In genomic region chr7:14279065-14279871, GRCh38 we compare ENCODE assay signal across 8 cellular contexts.
DNase-seq lines count a peak whose midpoint lies in the region; ATAC-seq and TF ChIP-seq lines count a peak whose summit lies in the region.
"Not testable (repeated sequence)": the region's sequence is repeated elsewhere in the genome, so short reads cannot be mapped to it uniquely, and the experiment has no call there.

No MANE protein-coding gene starts in this region.

- H3K23ac ChIP-seq in mesendoderm (ENCODE audit: low read length), result not testable (repeated sequence)

- not testable (repeated sequence) for H4K20me1 ChIP-seq in GM23338 (replicated peaks; ENCODE audit: insufficient read depth); neural progenitor cell (ENCODE audit: low read depth)

- H3K36me3 Mint-ChIP-seq in GM23338 (ENCODE audit: low read depth); endodermal cell (ENCODE audit: low read depth); neural progenitor cell; type B pancreatic cell: not testable (repeated sequence)

- not testable (repeated sequence) for H4K8ac ChIP-seq in mesendoderm (ENCODE audit: low read depth, low read length)

- peak; percentile 8 for DNase-seq in GM23338 (ENCODE audit: low spot score)
- DNase-seq in endodermal cell, result peak; percentile 73
- DNase-seq in left ventricle myocardium inferior; type B pancreatic cell (ENCODE audit: extremely low spot score, unreplicated experiment): not testable (repeated sequence)
- peak; percentile 33 for DNase-seq in mesendoderm
- peak; percentile 53 for DNase-seq in neural progenitor cell (ENCODE audit: low spot score)

- H2AFZ ChIP-seq in GM23338 (0 out of 2 replicates have a peak overlapping the region, but pooled peaks have one; percentile 45), neural progenitor cell (replicated peaks) (peak overlapping the region; percentile 69)

- H3K56ac ChIP-seq in mesendoderm (ENCODE audit: low read length), result peak overlapping the region; percentile 64

- H3K9ac ChIP-seq in HUES64 (ENCODE audit: low read depth, low read length), result peak overlapping the region; percentile 72
- not testable (repeated sequence) for H3K9ac ChIP-seq in endodermal cell (ENCODE audit: extremely low read depth, low read length, poor library complexity, severe bottlenecking); iPS-15b (ENCODE audit: low read depth, low read length); mesendoderm (ENCODE audit: low read length); neural progenitor cell

- H3F3A ChIP-seq in GM23338 (replicated peaks; ENCODE audit: low read depth); neural progenitor cell (ENCODE audit: low read depth): not testable (repeated sequence)

- H2BK15ac ChIP-seq in mesendoderm (replicated peaks; ENCODE audit: low read depth), result not testable (repeated sequence)

- 21% methylated on average over 21 of the region's 21 CpGs for WGBS in HUES64
- WGBS in endodermal cell (ENCODE audit: insufficient coverage in 1 of 2, insufficient read length in 1 of 2), 2 experiments, result 43% methylated on average over 21 of the region's 21 CpGs; no CpG with 5 or more reads in 1 of the 2 experiments
- no CpG with 5 or more reads among the region's 21 CpGs for WGBS in mesendoderm (ENCODE audit: extremely low coverage, insufficient coverage, low lambda C conversion rate)

- H3K4me1 Mint-ChIP-seq in GM23338; endodermal cell; neural progenitor cell; type B pancreatic cell (ENCODE audit: unreplicated experiment): not testable (repeated sequence)

- not testable (repeated sequence) for H3K79me1 ChIP-seq in mesendoderm (ENCODE audit: low read length)

- H3K36me3 ChIP-seq in GM23338 (ENCODE audit: insufficient read depth); HUES64 (ENCODE audit: insufficient read depth, low read length); endodermal cell (ENCODE audit: control insufficient read depth, insufficient read depth, low read length); left ventricle myocardium inferior; iPS-15b (ENCODE audit: control insufficient read depth, insufficient read depth, low read length); mesendoderm (ENCODE audit: control insufficient read depth, insufficient read depth, low read length); neural progenitor cell: not testable (repeated sequence)

- H3K4ac ChIP-seq in mesendoderm (ENCODE audit: low read depth, low read length), result not testable (repeated sequence)

- TF ChIP-seq CTCF in GM23338 (conservative IDR thresholded peaks at IDR 0.05; ENCODE audit: low read depth in 2 of 2); endodermal cell (conservative IDR thresholded peaks at IDR 0.05); left ventricle myocardium inferior (IDR thresholded peaks at IDR 0.05; ENCODE audit: borderline replicate concordance); neural progenitor cell (IDR thresholded peaks at IDR 0.05); type B pancreatic cell (conservative IDR thresholded peaks at IDR 0.05): not testable (repeated sequence)

- H3K79me2 ChIP-seq in GM23338 (replicated peaks; ENCODE audit: insufficient read depth); mesendoderm (ENCODE audit: control insufficient read depth, insufficient read depth, low read length); neural progenitor cell (ENCODE audit: low read depth): not testable (repeated sequence)

- H3K27ac ChIP-seq in GM23338 (ENCODE audit: low read depth); HUES64 (ENCODE audit: low read depth, low read length); endodermal cell (ENCODE audit: low read depth, low read length); left ventricle myocardium inferior (replicated peaks); mesendoderm (ENCODE audit: low read depth, low read length); neural progenitor cell: not testable (repeated sequence)

- H3K4me1 ChIP-seq in GM23338 (ENCODE audit: insufficient read depth); HUES64 (ENCODE audit: insufficient read depth, low read length); endodermal cell (ENCODE audit: control insufficient read depth, insufficient read depth, low read length); left ventricle myocardium inferior; iPS-15b (ENCODE audit: control insufficient read depth, insufficient read depth, low read length); mesendoderm (ENCODE audit: control insufficient read depth, low read depth, low read length); neural progenitor cell: not testable (repeated sequence)

- H3K4me2 ChIP-seq in GM23338, result peak overlapping the region; percentile 68
- H3K4me2 ChIP-seq in mesendoderm (ENCODE audit: low read length), result not testable (repeated sequence)
- H3K4me2 ChIP-seq in neural progenitor cell, result peak overlapping the region; percentile 61

- H3K18ac ChIP-seq in mesendoderm (ENCODE audit: low read length), result not testable (repeated sequence)

- H2AK5ac ChIP-seq in mesendoderm (ENCODE audit: low read length), result not testable (repeated sequence)

- peak; percentile 96 for ATAC-seq in GM23338

- not testable (repeated sequence) for H2BK120ac ChIP-seq in mesendoderm (ENCODE audit: low read depth, low read length)

- not testable (repeated sequence) for H3K9me3 ChIP-seq in HUES64 (ENCODE audit: insufficient read depth, low read depth, low read length); endodermal cell (ENCODE audit: control insufficient read depth, low read length); left ventricle myocardium inferior (replicated peaks); iPS-15b (ENCODE audit: control insufficient read depth, insufficient read depth, low read length); neural progenitor cell (ENCODE audit: low read depth)

- H3K9me3 Mint-ChIP-seq in GM23338, endodermal cell, neural progenitor cell, type B pancreatic cell: not testable (repeated sequence)

- not testable (repeated sequence) for H3K27me3 Mint-ChIP-seq in GM23338 (ENCODE audit: insufficient read depth, low read depth, poor library complexity); endodermal cell (ENCODE audit: insufficient read depth); neural progenitor cell (ENCODE audit: insufficient read depth, low read depth); type B pancreatic cell

- H3K4me3 ChIP-seq in GM23338 (peak overlapping the region; percentile 50), HUES64 (ENCODE audit: low read length) (peak overlapping the region; percentile 54), left ventricle myocardium inferior (peak overlapping the region; percentile 14), iPS-15b (ENCODE audit: low read depth, low read length) (peak overlapping the region; percentile 49), neural progenitor cell (peak overlapping the region; percentile 36)
- H3K4me3 ChIP-seq in endodermal cell (ENCODE audit: low read length); mesendoderm (ENCODE audit: low read length): not testable (repeated sequence)

- H3K4me3 Mint-ChIP-seq in GM23338 (peak overlapping the region; percentile 72; the same call in 2 of the 3 replicates), endodermal cell (peak overlapping the region; percentile 75), type B pancreatic cell (peak overlapping the region; percentile 61)
- not testable (repeated sequence) for H3K4me3 Mint-ChIP-seq in neural progenitor cell

- not testable (repeated sequence) for H2BK5ac ChIP-seq in mesendoderm (ENCODE audit: low read length)

- H4K5ac ChIP-seq in mesendoderm (ENCODE audit: low read length), result not testable (repeated sequence)

- H3K27me3 ChIP-seq in GM23338 (ENCODE audit: insufficient read depth); HUES64 (ENCODE audit: insufficient read depth, low read length); endodermal cell (ENCODE audit: control insufficient read depth, insufficient read depth, low read length, poor library complexity, severe bottlenecking); left ventricle myocardium inferior (ENCODE audit: low read depth); iPS-15b (ENCODE audit: control insufficient read depth, insufficient read depth, low read length); mesendoderm (ENCODE audit: insufficient read depth, low read length, poor library complexity); neural progenitor cell: not testable (repeated sequence)

- intact Hi-C loops in left ventricle myocardium inferior (cut with micrococcal nuclease), result not testable (repeated sequence)

- H3K27ac Mint-ChIP-seq in GM23338 (peak overlapping the region; percentile 87), endodermal cell (peak overlapping the region; percentile 95)
- H3K27ac Mint-ChIP-seq in neural progenitor cell, type B pancreatic cell: not testable (repeated sequence)

- H3K9me2 ChIP-seq in GM23338 (ENCODE audit: insufficient read depth), result not testable (repeated sequence)

TF ChIP-seq in GM23338, 12 proteins besides CTCF, POLR2A, EP300 and RAD21:
- TF ChIP-seq POLR2AphosphoS5 (IDR thresholded peaks at IDR 0.05; ENCODE audit: low read depth), result peak; percentile 17; the same call in 1 of the 2 replicates
